Comparison of ENCODE assay signal across 11 cellular contexts in the genomic region with DNA sequence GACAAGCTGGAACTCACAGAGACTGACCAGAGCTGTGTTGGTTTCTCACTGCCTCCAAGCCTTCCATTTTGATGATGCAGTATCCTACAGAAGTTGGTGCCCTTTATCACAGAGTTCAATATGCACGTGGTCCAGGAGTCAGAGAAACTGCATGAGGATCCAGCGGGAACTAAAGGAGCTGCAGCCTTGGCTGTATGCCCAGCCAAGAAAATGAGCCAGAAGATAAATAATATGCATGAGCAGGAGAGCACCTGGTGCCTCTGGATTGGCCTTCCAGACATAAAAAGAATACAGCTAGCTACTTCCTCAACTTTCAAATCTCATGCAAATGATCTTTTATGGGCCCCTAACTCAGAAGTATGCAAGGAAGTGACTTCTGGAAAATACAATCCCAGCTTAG. TPM values are rescaled to one million over a fixed set of nuclear protein-coding genes. Genes with fewer than 3 reads are reported as not detected.
DNase-seq lines count a peak whose midpoint lies in the region; ATAC-seq and TF ChIP-seq lines count a peak whose summit lies in the region.
"Had no signal": no experiment of that assay in that cellular context is flagged by ENCODE, and none has a peak within 500 bp of the region (broad histone marks: within the 10 kb centered on the region; RNA-seq: fewer than 3 reads in every experiment).

No MANE protein-coding gene starts in this region.

- TF ChIP-seq POLR2A in GM18505 (IDR thresholded peaks at IDR 0.05; ENCODE audit: borderline replicate concordance, extremely low read depth, insufficient read depth, insufficient read length): no peak

- H3K27ac ChIP-seq in epithelial cell of prostate: no peak overlapping the region

- ATAC-seq in Right ventricle myocardium superior (ENCODE audit: poor library complexity): peak; percentile 67
- no peak for ATAC-seq in left cardiac atrium
- ATAC-seq in HG02884 (IDR thresholded peaks at IDR 0.05; ENCODE audit: unreplicated experiment): no peak
- no peak for ATAC-seq in GM18505 (IDR thresholded peaks at IDR 0.05; ENCODE audit: unreplicated experiment)

- intact Hi-C loops in Right ventricle myocardium superior (cut with DNase I): no loop called here
- intact Hi-C loops in left cardiac atrium (cut with DNase I): no loop called here

- DNase-seq in Right ventricle myocardium superior: no peak
- no peak for DNase-seq in left cardiac atrium
- peak; percentile 91 to 94 for DNase-seq in NCI-H526 (lab: John Stamatoyannopoulos, UW)
- DNase-seq in epithelial cell of prostate (ENCODE audit: low read depth, low spot score): peak; percentile 6
- DNase-seq in T1000 (lab: John Stamatoyannopoulos, UW): no peak
- DNase-seq in NCI-H524 treated with DMSO at 0.1 percent for 48 hours (lab: John Stamatoyannopoulos, UW): no peak
- DNase-seq: activated CD8-positive, alpha-beta memory T cell treated with anti-CD3 and anti-CD28 coated beads, Interleukin-2, amount 50 U/mL, for 48 hours; H7; stimulated activated naive CD4-positive, alpha-beta T cell had no signal

RNA-seq across cellular contexts. Expression of a gene that starts 44.3 kb away (rescaled TPM):
- total RNA-seq in Right ventricle myocardium superior (19.9 TPM), left cardiac atrium (1 to 10 TPM; 7.7 to 9.9 TPM)

Comparison
In these comparisons a context has a peak if more than half of its experiments do, and no peak if none do; other contexts are left out.
1. DNase-seq: peak in NCI-H526 (2 of 2) and epithelial cell of prostate (single experiment); none in Right ventricle myocardium superior (single experiment), left cardiac atrium (single experiment), T1000 (single experiment) and NCI-H524 treated with DMSO at 0.1 percent for 48 hours (single experiment).